Comparison of ENCODE assay signal across 22 cellular contexts in the genomic region with DNA sequence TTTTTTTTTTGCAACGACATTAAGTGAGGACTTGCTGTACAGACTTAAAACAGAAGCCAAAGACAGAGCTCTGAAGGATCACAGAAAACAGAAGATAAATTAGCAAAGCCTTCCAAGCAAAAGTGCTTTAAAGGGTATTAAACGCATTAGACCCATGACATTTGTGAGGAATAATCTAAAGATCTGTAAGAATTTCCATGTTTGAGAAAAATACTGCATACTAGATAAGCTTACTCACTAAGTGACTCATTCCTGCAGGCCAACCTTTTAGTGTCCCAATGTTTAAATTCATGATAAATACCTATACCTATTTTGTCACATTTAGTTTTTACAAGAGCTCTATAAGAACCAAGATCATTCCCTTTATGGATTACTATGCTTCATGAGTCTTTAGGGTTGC. TPM values are rescaled to one million over a fixed set of nuclear protein-coding genes. Genes with fewer than 3 reads are reported as not detected.
DNase-seq lines count a peak whose midpoint lies in the region; ATAC-seq, FAIRE-seq and TF ChIP-seq lines count a peak whose summit lies in the region.
"Had no signal": no experiment of that assay in that cellular context is flagged by ENCODE, and none has a peak within 500 bp of the region (broad histone marks: within the 10 kb centered on the region; RNA-seq: fewer than 3 reads in every experiment).

No MANE protein-coding gene starts in this region.

- no peak overlapping the region for H3K9ac ChIP-seq in K562 (ENCODE audit: insufficient read depth in 1 of 2, low read depth in 2 of 2, low read length in 2 of 2)

- no peaks in the 10 kb centered on the region for H3K9me1 ChIP-seq in K562 (ENCODE audit: control insufficient read depth, insufficient read depth, low read length)

- no peak overlapping the region for H3K4me2 ChIP-seq in K562 (ENCODE audit: insufficient read depth, low read length)
- H3K4me2 ChIP-seq: GM23338 had no signal

- H3K27ac ChIP-seq in ACC112 (ENCODE audit: low read depth, low read length), result peak overlapping the region; percentile 90
- H3K27ac ChIP-seq in K562 (ENCODE audit: extremely low read depth, low read depth, low read length), result no peak overlapping the region
- H3K27ac ChIP-seq: RWPE1, tibial artery had no signal

- POLR2A ChIA-PET in K562 (lab: Yijun Ruan, JAX), result no interaction called here

- no peak for FAIRE-seq in K562 (lab: Jason Lieb, UNC)

- no peaks in the 10 kb centered on the region for H3K9me3 ChIP-seq in K562 (replicated peaks; ENCODE audit: control insufficient read depth, insufficient read depth, low read depth, low read length)
- H3K9me3 ChIP-seq: tibial artery had no signal

- no peaks in the 10 kb centered on the region for H3K9me3 Mint-ChIP-seq in immature natural killer cell
- H3K9me3 Mint-ChIP-seq: GM23338; stimulated activated naive CD8-positive, alpha-beta T cell treated with anti-CD3 and anti-CD28 coated beads, Interleukin-15, amount 100 ng/mL, for 72 hours had no signal

- BruUV-seq in K562 (replicated peaks; lab: Mats Ljungman, UMichigan), result no TSS peak

- no peak for TF ChIP-seq EP300 in K562 (IDR thresholded peaks at IDR 0.05; ENCODE audit: low read length)

- H3K36me3 Mint-ChIP-seq in immature natural killer cell, result no peaks in the 10 kb centered on the region
- H3K36me3 Mint-ChIP-seq: IgD-negative memory B cell had no signal

- peaks cover 0 to 6% (median 0%) of the 10 kb centered on the region in 3 donors for H3K27me3 Mint-ChIP-seq in immature natural killer cell (ENCODE audit: low read depth in 3 of 3)
- H3K27me3 Mint-ChIP-seq: stimulated activated naive CD8-positive, alpha-beta T cell treated with anti-CD3 and anti-CD28 coated beads, Interleukin-15, amount 100 ng/mL, for 72 hours had no signal

- H3K79me2 ChIP-seq in ACC112 (ENCODE audit: control insufficient read depth, insufficient read depth, low read length, unreplicated experiment), result no peaks in the 10 kb centered on the region
- H3K79me2 ChIP-seq in K562 (ENCODE audit: control insufficient read depth, insufficient read depth, low read length), result no peaks in the 10 kb centered on the region

- H4K20me1 ChIP-seq in K562 (replicated peaks; ENCODE audit: control insufficient read depth, insufficient read depth, low read length), result no peaks in the 10 kb centered on the region

- CTCF ChIA-PET in K562 (lab: Yijun Ruan, JAX; ENCODE audit: low intra/inter-chr PET ratio), result no interaction called here

- TF ChIP-seq POLR2A in K562 (conservative IDR thresholded peaks at IDR 0.05), result no peak

- DNase-seq in HS-5 (ENCODE audit: low read depth) (peak; percentile 23), K562 (ENCODE audit: extremely low read depth in 1 of 4, low spot score in 3 of 4) (no peak), iris pigment epithelial cell (ENCODE audit: low read depth) (peak; percentile 60), SHP77 (lab: John Stamatoyannopoulos, UW) (no peak), immature natural killer cell (no peak)
- DNase-seq: activated CD8-positive, alpha-beta T cell treated with anti-CD3 and anti-CD28 coated beads, Interleukin-2, amount 10 ng/mL, durations not matched to agents 7 days and 5 days; activated T-cell treated with anti-CD3 and anti-CD28 coated beads, Interleukin-2, amount 50 U/mL, for 1 hour; anterior cingulate cortex; C1 segment of cervical spinal cord; left cardiac atrium; MM.1S; NCI-H146; NCI-H526 treated with DMSO at 0.1 percent for 48 hours; nucleus accumbens; stimulated activated naive CD8-positive, alpha-beta T cell treated with anti-CD3 and anti-CD28 coated beads, Interleukin-15, amount 100 ng/mL, for 72 hours; tibial artery had no signal

- H3K4me3 Mint-ChIP-seq in immature natural killer cell, result no peak overlapping the region
- H3K4me3 Mint-ChIP-seq: activated CD8-positive, alpha-beta T cell treated with anti-CD3 and anti-CD28 coated beads, Interleukin-2, amount 10 ng/mL, durations not matched to agents 7 days and 5 days; GM23338; IgD-negative memory B cell; stimulated activated naive CD8-positive, alpha-beta T cell treated with anti-CD3 and anti-CD28 coated beads, Interleukin-15, amount 100 ng/mL, for 72 hours had no signal

- in situ Hi-C loops in K562 (cut with MboI), result no loop called here

- no peaks in the 10 kb centered on the region for H3K27me3 ChIP-seq in ACC112 (ENCODE audit: insufficient read depth, low read length)
- H3K27me3 ChIP-seq in K562 (ENCODE audit: control insufficient read depth in 2 of 2, insufficient read depth in 2 of 2, low read length in 2 of 2), result no peaks in the 10 kb centered on the region
- H3K27me3 ChIP-seq: tibial artery had no signal

- TF ChIP-seq CTCF in K562 (IDR thresholded peaks at IDR 0.05 in 2 of 3, conservative IDR thresholded peaks at IDR 0.05 in 1 of 3; ENCODE audit: insufficient read depth in 2 of 3, low read depth in 1 of 3, low read length in 3 of 3), result no peak

- peaks cover 4% of the 10 kb centered on the region for H3K36me3 ChIP-seq in ACC112 (ENCODE audit: insufficient read depth, low read length)
- no peaks in the 10 kb centered on the region for H3K36me3 ChIP-seq in K562 (ENCODE audit: control insufficient read depth, insufficient read depth, low read length)

- H2AFZ ChIP-seq in ACC112 (ENCODE audit: low read length, unreplicated experiment), result no peak overlapping the region
- no peak overlapping the region for H2AFZ ChIP-seq in K562 (ENCODE audit: low read depth, low read length)
- H2AFZ ChIP-seq: GM23338 had no signal

- WGBS in K562 (ENCODE audit: insufficient coverage, low coverage, missing lambda C conversion rate), result 4% methylated on average over 2 of the region's 2 CpGs

- intact Hi-C loops in K562 (cut with micrococcal nuclease), result no loop called here

- H3K4me3 ChIP-seq in ACC112 (ENCODE audit: low read depth, low read length) (peak overlapping the region; percentile 62), K562 (no peak overlapping the region)
- H3K4me3 ChIP-seq: GM23338, tibial artery had no signal

- no peak overlapping the region for H3K27ac Mint-ChIP-seq in immature natural killer cell
- H3K27ac Mint-ChIP-seq: activated CD8-positive, alpha-beta T cell treated with anti-CD3 and anti-CD28 coated beads, Interleukin-2, amount 10 ng/mL, durations not matched to agents 7 days and 5 days; GM23338; stimulated activated naive CD8-positive, alpha-beta T cell treated with anti-CD3 and anti-CD28 coated beads, Interleukin-15, amount 100 ng/mL, for 72 hours had no signal

- H3K4me1 ChIP-seq in ACC112 (ENCODE audit: control insufficient read depth, insufficient read depth, low read length, unreplicated experiment) (peaks cover 36% of the 10 kb centered on the region), K562 (replicated peaks in 1 of 2; ENCODE audit: control insufficient read depth in 2 of 2, insufficient read depth in 2 of 2, low read length in 2 of 2) (no peaks in the 10 kb centered on the region)
- H3K4me1 ChIP-seq: tibial artery had no signal

- TF ChIP-seq RAD21 in K562 (CRISPR knock-in tag; conservative IDR thresholded peaks at IDR 0.05 in 1 of 2, IDR thresholded peaks at IDR 0.05 in 1 of 2), result no peak

- no peak for ATAC-seq in K562
- no peak for ATAC-seq in HG03045 (IDR thresholded peaks at IDR 0.05; ENCODE audit: unreplicated experiment)
- no peak for ATAC-seq in HG03354 (IDR thresholded peaks at IDR 0.05; ENCODE audit: poor library complexity, severe bottlenecking, unreplicated experiment)
- ATAC-seq: activated CD8-positive, alpha-beta T cell treated with anti-CD3 and anti-CD28 coated beads, Interleukin-2, amount 10 ng/mL, durations not matched to agents 7 days and 5 days; GM23338; left cardiac atrium; stimulated activated naive CD8-positive, alpha-beta T cell treated with anti-CD3 and anti-CD28 coated beads, Interleukin-15, amount 100 ng/mL, for 72 hours had no signal

- no peaks in the 10 kb centered on the region for H3K4me1 Mint-ChIP-seq in immature natural killer cell
- H3K4me1 Mint-ChIP-seq: GM23338; IgD-negative memory B cell; stimulated activated naive CD8-positive, alpha-beta T cell treated with anti-CD3 and anti-CD28 coated beads, Interleukin-15, amount 100 ng/mL, for 72 hours had no signal

RNA-seq across cellular contexts. Expression of a gene that starts 27.3 kb away (rescaled TPM):
- total RNA-seq in K562 (2011; cell fraction: chromatin; rRNA removed; ENCODE audit: low replicate concordance), result 0.42 and 1.4 TPM in 2 replicates
- total RNA-seq in K562 (2011; cell fraction: nucleolus; rRNA removed), result 0.13 and 0.17 TPM in 2 replicates
- total RNA-seq in K562 (2011; cell fraction: nucleoplasm; rRNA removed), result 0.37 and 0.38 TPM in 2 replicates
- total RNA-seq in K562 (2014; rRNA removed) (1.1 and 1.7 TPM in 2 replicates), K562 (2014; rRNA removed; fragmentation: Illumina TruSeq; extraction: Trizol) (2.0 and 2.6 TPM in 2 replicates), K562 (2015; rRNA removed; fragmentation: Illumina TruSeq; extraction: Trizol) (3.0 and 3.1 TPM in 2 replicates), K562 (2021) (1.7 TPM in 2 replicates)
- polyA plus RNA-seq in K562 (2011; rRNA removed) (0.68 and 2.9 TPM in 2 replicates), K562 (2014; fragmentation: Illumina TruSeq; extraction: Trizol) (1.8 and 2.4 TPM in 2 replicates), K562 (2014; fragmentation: Nextera tagmentation; extraction: Ambion mirVana) (under 1 TPM; 0.42 to 0.52 TPM), K562 (2014; rRNA removed) (1.8 and 2.0 TPM in 2 replicates), immature natural killer cell (under 1 TPM in 2 of 3 donors, not detected in 1; 0.28 to 0.89 TPM)
- 0.27 and 0.34 TPM in 2 replicates for polyA plus RNA-seq in K562 (2011; cell fraction: cytosol; rRNA removed)
- 0.25 and 0.48 TPM in 2 replicates for polyA plus RNA-seq in K562 (2011; cell fraction: nucleus; rRNA removed)
- polyA plus RNA-seq in K562 (2012), result 2.1 and 2.3 TPM in 2 replicates
- 1.2 and 2.8 TPM in 2 replicates for polyA minus RNA-seq in K562 (2011; rRNA and poly(A)+ RNA removed)
- polyA minus RNA-seq in K562 (2011; cell fraction: cytosol; rRNA and poly(A)+ RNA removed), result 0.73 and 1.0 TPM in 2 replicates
- polyA minus RNA-seq in K562 (2011; cell fraction: nucleus; rRNA and poly(A)+ RNA removed), result 0.67 and 0.78 TPM in 2 replicates
- total RNA-seq: activated CD8-positive, alpha-beta T cell treated with anti-CD3 and anti-CD28 coated beads, Interleukin-2, amount 10 ng/mL, durations not matched to agents 7 days and 5 days had no signal
- polyA plus RNA-seq: IgD-negative memory B cell had no signal

RNA-seq across cellular contexts. Expression of a gene that starts 44.1 kb away (rescaled TPM):
- 22.0 and 56.3 TPM in 2 replicates for total RNA-seq in K562 (2011; cell fraction: chromatin; rRNA removed; ENCODE audit: low replicate concordance)
- 11.2 and 14.5 TPM in 2 replicates for total RNA-seq in K562 (2011; cell fraction: nucleolus; rRNA removed)
- 26.0 and 42.4 TPM in 2 replicates for total RNA-seq in K562 (2011; cell fraction: nucleoplasm; rRNA removed)
- 5.9 and 6.1 TPM in 2 replicates for total RNA-seq in K562 (2014; rRNA removed)
- 11.7 and 13.2 TPM in 2 replicates for total RNA-seq in K562 (2014; rRNA removed; fragmentation: Illumina TruSeq; extraction: Trizol)
- total RNA-seq in K562 (2015; rRNA removed; fragmentation: Illumina TruSeq; extraction: Trizol), result 10.6 and 11.9 TPM in 2 replicates
- total RNA-seq in K562 (2021), result 12.3 and 12.4 TPM in 2 replicates
- polyA plus RNA-seq in K562 (2011; rRNA removed), result 20.0 and 23.4 TPM in 2 replicates
- 7.4 and 12.6 TPM in 2 replicates for polyA plus RNA-seq in K562 (2011; cell fraction: cytosol; rRNA removed)
- polyA plus RNA-seq in K562 (2011; cell fraction: nucleus; rRNA removed), result 58.0 and 62.5 TPM in 2 replicates
- polyA plus RNA-seq in K562 (2012), result 8.2 and 10.6 TPM in 2 replicates
- 15.0 and 16.0 TPM in 2 replicates for polyA plus RNA-seq in K562 (2014; fragmentation: Illumina TruSeq; extraction: Trizol)
- polyA plus RNA-seq in K562 (2014; fragmentation: Nextera tagmentation; extraction: Ambion mirVana), result 1 to 10 TPM; 2.2 to 3.7 TPM
- polyA plus RNA-seq in K562 (2014; rRNA removed), result 14.3 and 14.4 TPM in 2 replicates
- 18.4 and 19.8 TPM in 2 replicates for polyA minus RNA-seq in K562 (2011; rRNA and poly(A)+ RNA removed)
- polyA minus RNA-seq in K562 (2011; cell fraction: cytosol; rRNA and poly(A)+ RNA removed), result 6.4 and 7.3 TPM in 2 replicates
- 11.6 and 19.3 TPM in 2 replicates for polyA minus RNA-seq in K562 (2011; cell fraction: nucleus; rRNA and poly(A)+ RNA removed)
- polyA plus RNA-seq in immature natural killer cell, result under 1 TPM in 1 of 3 donors, not detected in 2; 0.31 TPM

Comparison
In these comparisons a context has a peak if more than half of its experiments do, and no peak if none do; other contexts are left out.
1. DNase-seq: peak in HS-5 (single experiment) and iris pigment epithelial cell (single experiment); none in K562 (0 of 4), SHP77 (0 of 2) and immature natural killer cell (0 of 3).